16 cellular contexts compared by ENCODE assay signal in the genomic region with DNA sequence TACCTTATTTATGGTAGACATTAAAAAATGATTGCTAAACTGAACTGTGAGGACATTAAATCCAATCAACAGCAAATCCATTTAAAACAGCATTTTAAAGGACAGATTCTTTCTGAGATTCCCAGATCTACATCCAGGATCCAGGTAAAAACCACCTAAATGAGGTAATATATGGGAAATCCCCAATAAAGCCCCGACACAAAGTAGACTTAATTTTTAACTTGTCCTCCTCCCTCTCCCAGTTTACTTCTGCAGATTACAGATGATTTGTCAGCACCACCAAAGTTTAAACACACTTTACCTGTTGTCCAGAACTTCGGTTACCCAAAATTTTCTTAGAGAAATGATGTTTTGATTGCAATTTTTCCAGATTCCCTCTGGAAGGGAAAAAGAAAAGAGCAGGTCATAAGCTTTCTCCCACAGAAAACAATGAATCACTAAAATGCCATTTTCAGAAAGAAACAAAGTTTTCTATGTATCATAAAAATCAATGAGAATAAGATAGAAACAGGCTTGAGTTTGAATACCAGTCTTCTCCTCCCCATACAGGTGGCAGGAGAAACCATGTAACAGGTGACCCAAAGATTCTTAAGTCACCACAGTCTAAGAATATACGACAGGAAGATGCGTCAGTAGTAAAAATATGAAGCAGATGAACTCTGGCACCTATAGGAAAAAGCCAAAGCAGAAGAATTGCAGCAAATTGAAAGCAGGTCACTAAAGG. TPM values are rescaled to one million over a fixed set of nuclear protein-coding genes. Genes with fewer than 3 reads are reported as not detected.
"Had no signal": no experiment of that assay in that cellular context is flagged by ENCODE, and none has a peak within 500 bp of the region (broad histone marks: within the 10 kb centered on the region; RNA-seq: fewer than 3 reads in every experiment).

No MANE protein-coding gene starts in this region.

- H3K27me3 ChIP-seq: brain microvascular endothelial cell, testis had no signal

- H3K9me3 ChIP-seq: mucosa of descending colon, psoas muscle, testis had no signal

- H3K4me3 ChIP-seq: mucosa of descending colon, psoas muscle, testis had no signal

- H3K9me3 Mint-ChIP-seq: activated naive CD4-positive, alpha-beta T cell treated with anti-CD3 and anti-CD28 coated beads, Interleukin-2, amount 50 U/mL, for 72 hours; immature natural killer cell; nephron; stimulated activated naive CD8-positive, alpha-beta T cell treated with anti-CD3 and anti-CD28 coated beads, Interleukin-15, Interleukin-2, amounts not matched to agents 100 ng/mL and 50 ng/mL, for 24 hours had no signal

- H3K4me1 ChIP-seq: psoas muscle, testis had no signal

- H3K27ac ChIP-seq: brain microvascular endothelial cell, psoas muscle, testis had no signal

- H3K4me3 Mint-ChIP-seq: immature natural killer cell; nephron; stimulated activated naive CD8-positive, alpha-beta T cell treated with anti-CD3 and anti-CD28 coated beads, Interleukin-15, Interleukin-2, amounts not matched to agents 100 ng/mL and 50 ng/mL, for 24 hours; T-helper 17 cell had no signal

- H3K27me3 Mint-ChIP-seq: stimulated activated naive CD8-positive, alpha-beta T cell treated with anti-CD3 and anti-CD28 coated beads, Interleukin-15, Interleukin-2, amounts not matched to agents 100 ng/mL and 50 ng/mL, for 24 hours had no signal

- H3K4me1 Mint-ChIP-seq: immature natural killer cell, T-helper 17 cell had no signal

- DNase-seq: activated CD4-positive, CD25-positive, alpha-beta regulatory T cell; activated T-cell treated with anti-CD3 and anti-CD28 coated beads, Interleukin-2, amount 50 U/mL, for 1 hour; amniotic stem cell; brain microvascular endothelial cell; cerebellar nuclear complex; immature natural killer cell; mammary epithelial cell; mucosa of descending colon; psoas muscle; stimulated activated CD4-positive, alpha-beta T cell treated with anti-CD3 and anti-CD28 coated beads, Interleukin-4, amount 100 ng/mL, for 24 hours; T-helper 17 cell; testis had no signal

- H3K36me3 Mint-ChIP-seq: activated naive CD4-positive, alpha-beta T cell treated with anti-CD3 and anti-CD28 coated beads, Interleukin-2, amount 50 U/mL, for 72 hours; immature natural killer cell had no signal

- H3K27ac Mint-ChIP-seq: activated naive CD4-positive, alpha-beta T cell treated with anti-CD3 and anti-CD28 coated beads, Interleukin-2, amount 50 U/mL, for 72 hours; immature natural killer cell; stimulated activated naive CD8-positive, alpha-beta T cell treated with anti-CD3 and anti-CD28 coated beads, Interleukin-15, Interleukin-2, amounts not matched to agents 100 ng/mL and 50 ng/mL, for 24 hours; T-helper 17 cell had no signal

RNA-seq across cellular contexts. Expression of a gene that starts 22.8 kb away (rescaled TPM):
- total RNA-seq: T-helper 17 cell had no signal
- polyA plus RNA-seq: immature natural killer cell had no signal

RNA-seq across cellular contexts. Expression of a gene that starts 40.4 kb away (rescaled TPM):
- total RNA-seq: activated naive CD4-positive, alpha-beta T cell treated with anti-CD3 and anti-CD28 coated beads, Interleukin-2, amount 50 U/mL, for 72 hours; dermis microvascular lymphatic vessel endothelial cell; mammary epithelial cell; T-helper 17 cell had no signal
- polyA plus RNA-seq: immature natural killer cell, mammary epithelial cell had no signal

RNA-seq across cellular contexts. Expression of a gene that starts 48.5 kb away (rescaled TPM):
- polyA plus RNA-seq: immature natural killer cell had no signal
